16 cellular contexts compared by ENCODE assay signal in genomic region chr18:75220786-75221355, GRCh38. TPM values are rescaled to one million over a fixed set of nuclear protein-coding genes. Genes with fewer than 3 reads are reported as not detected.
DNase-seq lines count a peak whose midpoint lies in the region; ATAC-seq and TF ChIP-seq lines count a peak whose summit lies in the region.
"Had no signal": no experiment of that assay in that cellular context is flagged by ENCODE, and none has a peak within 500 bp of the region (broad histone marks: within the 10 kb centered on the region; RNA-seq: fewer than 3 reads in every experiment).

No MANE protein-coding gene starts in this region.

- H3K27me3 ChIP-seq in right lobe of liver (no peaks in the 10 kb centered on the region), stomach smooth muscle (ENCODE audit: control insufficient read depth in 1 of 2, insufficient read depth in 2 of 2, low read length in 2 of 2) (no peaks in the 10 kb centered on the region)
- H3K27me3 ChIP-seq: tibial artery had no signal

- H3K36me3 ChIP-seq in right lobe of liver (no peaks in the 10 kb centered on the region), stomach smooth muscle (ENCODE audit: control insufficient read depth in 2 of 2, insufficient read depth in 2 of 2, low read length in 2 of 2) (no peaks in the 10 kb centered on the region)
- H3K36me3 ChIP-seq: tibial artery had no signal

- H3K4me3 Mint-ChIP-seq in HFFc6: peak overlapping the region; percentile 82
- H3K4me3 Mint-ChIP-seq: activated CD4-positive, alpha-beta T cell treated with anti-CD3 and anti-CD28 coated beads for 36 hours had no signal

- WGBS in right lobe of liver (ENCODE audit: insufficient coverage, low coverage, low lambda C conversion rate, missing lambda C conversion rate): 62% methylated on average over 9 of the region's 9 CpGs

- no peaks in the 10 kb centered on the region for H3K9me3 ChIP-seq in right lobe of liver
- H3K9me3 ChIP-seq in stomach smooth muscle (ENCODE audit: control insufficient read depth in 2 of 2, low read length in 2 of 2): no peaks in the 10 kb centered on the region
- H3K9me3 ChIP-seq: tibial artery had no signal

- no peaks in the 10 kb centered on the region for H3K9me3 Mint-ChIP-seq in HFFc6

- H3K4me1 ChIP-seq in right lobe of liver (peaks cover 0 to 55% (median 24%) of the 10 kb centered on the region in 4 donors), stomach smooth muscle (ENCODE audit: control insufficient read depth, insufficient read depth, low read length) (peaks cover 43% of the 10 kb centered on the region)
- H3K4me1 ChIP-seq: parathyroid adenoma had no signal

- H3K4me1 Mint-ChIP-seq in HFFc6 (ENCODE audit: low read depth): peaks cover 94% of the 10 kb centered on the region

- no peaks in the 10 kb centered on the region for H3K27me3 Mint-ChIP-seq in HFFc6 (ENCODE audit: insufficient read depth)
- H3K27me3 Mint-ChIP-seq: activated CD4-positive, alpha-beta T cell treated with anti-CD3 and anti-CD28 coated beads for 36 hours had no signal

- no peak for TF ChIP-seq POLR2A in right lobe of liver (IDR thresholded peaks at IDR 0.05)

- no peaks in the 10 kb centered on the region for H3K36me3 Mint-ChIP-seq in HFFc6 (ENCODE audit: low read depth)

- DNase-seq in HFFc6 (no peak), cerebellum (ENCODE audit: low spot score) (peak; percentile 66), right lobe of liver (no peak), NCI-H1048 (lab: John Stamatoyannopoulos, UW) (no peak), mucosa of gallbladder (ENCODE audit: low spot score) (no peak)
- DNase-seq: activated CD4-positive, alpha-beta T cell treated with anti-CD3 and anti-CD28 coated beads for 36 hours; GDM1; mesenchymal stem cell; NCI-H2081 treated with DMSO at 0.1 percent for 48 hours; NK-92 treated with Interleukin-12 subunit alpha and Interleukin-12 subunit beta, amount 100 ng/mL, for 24 hours; T-helper 2 cell; tibial artery had no signal

- peak overlapping the region; percentile 22 to 36 for H3K9ac ChIP-seq in stomach smooth muscle (ENCODE audit: low read length in 2 of 2)
- H3K9ac ChIP-seq: parathyroid adenoma had no signal

- TF ChIP-seq CTCF in HFFc6 (IDR thresholded peaks at IDR 0.05) (no peak), right lobe of liver (IDR thresholded peaks at IDR 0.05) (no peak)

- H3K4me3 ChIP-seq in right lobe of liver (no peak overlapping the region), stomach smooth muscle (ENCODE audit: low read length in 2 of 2) (peak overlapping the region in 1 of 2 donors; percentile 56)
- H3K4me3 ChIP-seq: coronary artery, tibial artery had no signal

- peak overlapping the region; percentile 82 for H3K27ac Mint-ChIP-seq in HFFc6
- H3K27ac Mint-ChIP-seq: activated CD4-positive, alpha-beta T cell treated with anti-CD3 and anti-CD28 coated beads for 36 hours had no signal

- ATAC-seq in right lobe of liver (no peak), GM21528 (IDR thresholded peaks at IDR 0.05; ENCODE audit: low FRiP score, unreplicated experiment) (no peak)
- ATAC-seq: activated CD4-positive, alpha-beta T cell treated with anti-CD3 and anti-CD28 coated beads for 36 hours had no signal

- intact Hi-C loops in right lobe of liver (cut with DNase I): no loop called here

- H3K27ac ChIP-seq in right lobe of liver: peak overlapping the region; percentile 4 to 37 (median 32)
- H3K27ac ChIP-seq in stomach smooth muscle (ENCODE audit: low read length): peak overlapping the region; percentile 46
- H3K27ac ChIP-seq: coronary artery, parathyroid adenoma, tibial artery had no signal

RNA-seq across cellular contexts. Expression of gene TSHZ1, which starts 10.3 kb away (rescaled TPM):
- total RNA-seq in HFFc6 (2021; fragmentation: NEBNext Ultra II Directional; extraction: Animal tissue kit (Norgen Biotek cat#: 25700)): 10 to 100 TPM; 18.6 to 25.0 (median 23.3) TPM
- total RNA-seq in cerebellum (14.4 TPM), right lobe of liver (10 to 100 TPM in 2 of 6 experiments, 1 to 10 TPM in 4; 6.4 to 13.3 (median 9.6) TPM), mucosa of gallbladder (32.0 TPM)

RNA-seq across cellular contexts. Expression of gene PTGR3, which starts 11.9 kb away (rescaled TPM):
- total RNA-seq in HFFc6 (2021; fragmentation: NEBNext Ultra II Directional; extraction: Animal tissue kit (Norgen Biotek cat#: 25700)): 10 to 100 TPM; 37.9 to 47.5 (median 41.8) TPM
- total RNA-seq in cerebellum (26.1 TPM), right lobe of liver (10 to 100 TPM in 5 of 6 experiments, 1 to 10 TPM in 1; 9.4 to 30.1 (median 19.8) TPM), mucosa of gallbladder (41.1 TPM)
